In genomic region chr10:102651455-102652169, GRCh38 we compare ENCODE assay signal across 8 cellular contexts. TPM values are rescaled to one million over a fixed set of nuclear protein-coding genes. Genes with fewer than 3 reads are reported as not detected.
DNase-seq lines count a peak whose midpoint lies in the region; ATAC-seq and TF ChIP-seq lines count a peak whose summit lies in the region.

No MANE protein-coding gene starts in this region.

- DNase-seq in RWPE2 (ENCODE audit: low spot score): peak; percentile 37
- DNase-seq in Right ventricle myocardium superior: peak; percentile 32
- DNase-seq in SKM-1 treated with dmso at 0.1 percent for 144 hours (lab: John Stamatoyannopoulos, UW; ENCODE audit: unreplicated experiment): no peak
- no peak for DNase-seq in HuH-7.5 (ENCODE audit: low spot score)
- no peak for DNase-seq in NCI-H345 (lab: John Stamatoyannopoulos, UW)

- H3K36me3 ChIP-seq in RWPE2 (ENCODE audit: low read depth): peaks cover 56% of the 10 kb centered on the region

- H3K27ac ChIP-seq in RWPE2 (ENCODE audit: poor library complexity, severe bottlenecking): no peak overlapping the region
- H3K27ac ChIP-seq in skin epidermis: peak overlapping the region in 18 of 21 experiments; percentile 2 to 100 (median 60)

- peaks cover 14% of the 10 kb centered on the region for H3K4me1 ChIP-seq in RWPE2 (ENCODE audit: insufficient read depth, poor library complexity, severe bottlenecking)

- peak; percentile 10 for TF ChIP-seq POLR2A in GM19099 (IDR thresholded peaks at IDR 0.05; ENCODE audit: extremely low read depth, insufficient read length, low read depth)

- no peak for TF ChIP-seq CTCF in RWPE2 (IDR thresholded peaks at IDR 0.05; ENCODE audit: poor library complexity, severe bottlenecking)

- H3K27me3 ChIP-seq in RWPE2 (ENCODE audit: insufficient read depth, poor library complexity, severe bottlenecking): no peaks in the 10 kb centered on the region

- H3K9me3 ChIP-seq in RWPE2 (ENCODE audit: severe bottlenecking): no peaks in the 10 kb centered on the region

- intact Hi-C loops in Right ventricle myocardium superior (cut with DNase I): no loop called here

- ATAC-seq in RWPE2 (ENCODE audit: low read depth) (no peak), Right ventricle myocardium superior (ENCODE audit: poor library complexity) (no peak), GM18498 (IDR thresholded peaks at IDR 0.05; ENCODE audit: unreplicated experiment) (no peak)

- H3K4me3 ChIP-seq in RWPE2 (ENCODE audit: severe bottlenecking) (no peak overlapping the region), skin epidermis (no peak overlapping the region)

RNA-seq across cellular contexts. Expression of gene TRIM8, which starts 7.3 kb away (rescaled TPM):
- 103 TPM for total RNA-seq in Right ventricle myocardium superior

Comparison
In these comparisons a context has a peak if more than half of its experiments do, and no peak if none do; other contexts are left out.
1. DNase-seq: peak in RWPE2 (single experiment) and Right ventricle myocardium superior (single experiment); none in SKM-1 treated with dmso at 0.1 percent for 144 hours (single experiment), HuH-7.5 (single experiment) and NCI-H345 (single experiment).